Comparison of ENCODE assay signal across 8 cellular contexts in the genomic region with DNA sequence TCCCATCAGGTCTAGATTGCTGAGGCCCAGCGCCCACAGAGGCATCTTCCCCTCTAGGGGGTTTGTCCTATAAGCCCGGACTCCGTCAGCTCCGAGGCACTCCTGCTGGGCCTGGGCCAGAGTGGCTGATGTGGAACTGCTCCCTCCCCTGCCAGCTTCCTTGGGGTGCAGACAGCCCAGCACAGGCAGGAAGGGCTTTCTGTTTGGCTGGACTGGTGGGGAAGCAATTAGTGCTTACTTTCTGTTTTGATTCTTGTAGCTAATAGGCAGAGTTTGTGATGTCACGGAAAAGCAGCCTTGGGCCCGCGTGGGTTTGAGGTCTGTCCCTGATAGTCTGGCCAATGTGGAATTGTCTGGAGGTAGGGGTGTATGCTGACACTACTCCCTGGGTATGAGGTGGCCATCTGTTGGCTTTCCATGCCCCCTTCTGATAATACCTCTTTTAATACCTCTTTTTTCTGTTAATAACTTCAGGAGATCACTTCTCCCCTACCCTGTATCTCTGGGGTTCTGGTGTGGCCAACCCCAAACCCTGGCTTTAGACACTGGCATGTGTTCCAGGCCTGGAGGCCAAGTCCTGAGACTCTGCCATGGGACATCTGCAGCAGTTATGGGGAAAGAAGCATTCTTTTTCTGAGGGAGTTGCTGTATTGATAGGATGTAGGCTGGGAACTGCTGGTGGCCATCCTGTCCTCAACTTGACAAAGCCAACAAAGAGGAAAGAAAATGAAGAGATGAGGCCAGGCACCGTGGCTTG.
A peak's percentile ranks its signal among the peaks of the same experiment; 100 is the strongest.
DNase-seq lines count a peak whose midpoint lies in the region; ATAC-seq and TF ChIP-seq lines count a peak whose summit lies in the region.

No MANE protein-coding gene starts in this region.

- peak overlapping the region; percentile 56 to 74 (median 64) for H3K27ac ChIP-seq in gastrocnemius medialis

- no peaks in the 10 kb centered on the region for H3K36me3 Mint-ChIP-seq in activated CD4-positive, alpha-beta memory T cell treated with anti-CD3 and anti-CD28 coated beads for 36 hours

- no peak overlapping the region for H3K27ac Mint-ChIP-seq in activated CD4-positive, alpha-beta memory T cell treated with anti-CD3 and anti-CD28 coated beads for 36 hours

- ATAC-seq in gastrocnemius medialis: peak; percentile 15 to 28
- no peak for ATAC-seq in GM21381 (IDR thresholded peaks at IDR 0.05; ENCODE audit: unreplicated experiment)

- DNase-seq in GM12864 (ENCODE audit: low read depth): peak; percentile 3
- peak; percentile 90 for DNase-seq in RPMI7951 (ENCODE audit: low read depth)
- peak; percentile 77 for DNase-seq in glomerular visceral epithelial cell (ENCODE audit: extremely low spot score)
- peak in 1 of 2 donors; percentile 38 for DNase-seq in gastrocnemius medialis
- no peak for DNase-seq in NCI-H1930 (lab: John Stamatoyannopoulos, UW)
- DNase-seq in NCI-H345 treated with DMSO at 0.1 percent for 48 hours (lab: John Stamatoyannopoulos, UW; ENCODE audit: unreplicated experiment): no peak
- DNase-seq in activated CD4-positive, alpha-beta memory T cell treated with anti-CD3 and anti-CD28 coated beads for 36 hours: no peak

- TF ChIP-seq CTCF in GM12864 (IDR thresholded peaks at IDR 0.05; ENCODE audit: low read depth, low read length, missing control alignments): no peak
- no peak for TF ChIP-seq CTCF in gastrocnemius medialis (IDR thresholded peaks at IDR 0.05 in 4 of 5, conservative IDR thresholded peaks at IDR 0.05 in 1 of 5)

- no peaks in the 10 kb centered on the region for H3K36me3 ChIP-seq in gastrocnemius medialis

- H3K27me3 Mint-ChIP-seq in activated CD4-positive, alpha-beta memory T cell treated with anti-CD3 and anti-CD28 coated beads for 36 hours: no peaks in the 10 kb centered on the region

- H3K27me3 ChIP-seq in gastrocnemius medialis: no peaks in the 10 kb centered on the region

- H3K9me3 Mint-ChIP-seq in activated CD4-positive, alpha-beta memory T cell treated with anti-CD3 and anti-CD28 coated beads for 36 hours: no peaks in the 10 kb centered on the region

- H3K9me3 ChIP-seq in gastrocnemius medialis: no peaks in the 10 kb centered on the region

- H3K4me3 ChIP-seq in GM12864 (ENCODE audit: low read depth, low read length) (no peak overlapping the region), gastrocnemius medialis (no peak overlapping the region)

- H3K4me3 Mint-ChIP-seq in activated CD4-positive, alpha-beta memory T cell treated with anti-CD3 and anti-CD28 coated beads for 36 hours: no peak overlapping the region

- in situ Hi-C loops in gastrocnemius medialis (cut with MboI; ENCODE audit: low sequenced_read_pairs in 4 of 4): no loop called here

- intact Hi-C loops in gastrocnemius medialis (cut with DNase I; ENCODE audit: low total_unique reads): no loop called here
- intact Hi-C loops in activated CD4-positive, alpha-beta memory T cell treated with anti-CD3 and anti-CD28 coated beads for 36 hours (cut with micrococcal nuclease): no loop called here

- POLR2A ChIA-PET in activated CD4-positive, alpha-beta memory T cell treated with anti-CD3 and anti-CD28 coated beads for 36 hours (lab: Charles Lee): interaction anchor here (1.9 kb wide), 1 partner anchor 17 kb away, joined by 4 read pairs; no protein-coding TSS in a partner anchor

- TF ChIP-seq POLR2A in gastrocnemius medialis (IDR thresholded peaks at IDR 0.05): no peak

- peaks cover 3% of the 10 kb centered on the region for H3K4me1 Mint-ChIP-seq in activated CD4-positive, alpha-beta memory T cell treated with anti-CD3 and anti-CD28 coated beads for 36 hours (ENCODE audit: low read depth)

- CTCF ChIA-PET in activated CD4-positive, alpha-beta memory T cell treated with anti-CD3 and anti-CD28 coated beads for 36 hours (lab: Charles Lee): no interaction called here

- peaks cover 20 to 24% of the 10 kb centered on the region in 2 donors for H3K4me1 ChIP-seq in gastrocnemius medialis

Comparison
In these comparisons a context has a peak if more than half of its experiments do, and no peak if none do; other contexts are left out.
1. DNase-seq: peak in GM12864 (single experiment), RPMI7951 (single experiment) and glomerular visceral epithelial cell (single experiment); none in NCI-H1930 (0 of 2), NCI-H345 treated with DMSO at 0.1 percent for 48 hours (single experiment) and activated CD4-positive, alpha-beta memory T cell treated with anti-CD3 and anti-CD28 coated beads for 36 hours (single experiment).